In genomic region chr14:60134702-60135101, GRCh38 we compare ENCODE assay signal across 23 cellular contexts. TPM values are rescaled to one million over a fixed set of nuclear protein-coding genes. Genes with fewer than 3 reads are reported as not detected.
DNase-seq lines count a peak whose midpoint lies in the region; ATAC-seq, FAIRE-seq and TF ChIP-seq lines count a peak whose summit lies in the region.
"Had no signal": no experiment of that assay in that cellular context is flagged by ENCODE, and none has a peak within 500 bp of the region (broad histone marks: within the 10 kb centered on the region; RNA-seq: fewer than 3 reads in every experiment).

No MANE protein-coding gene starts in this region.

- no peak overlapping the region for H3K4me3 ChIP-seq in PC-3 (ENCODE audit: low read length)
- H3K4me3 ChIP-seq in bronchial epithelial cell (ENCODE audit: low read depth, low read length) = no peak overlapping the region
- H3K4me3 ChIP-seq in small intestine (ENCODE audit: low read depth in 1 of 2, low read length in 2 of 2) = no peak overlapping the region
- H3K4me3 ChIP-seq in endodermal cell (ENCODE audit: low read length) = no peak overlapping the region
- H3K4me3 ChIP-seq: A549; BLaER1 treated with 17β-estradiol and CSF1 and Interleukin-3, amounts not matched to agents 10 nM and 100 nM; GM23248 had no signal

- H3F3A ChIP-seq in PC-3 (ENCODE audit: low read length, unreplicated experiment) = no peaks in the 10 kb centered on the region

- no peak overlapping the region for H3K4me2 ChIP-seq in PC-3 (ENCODE audit: low read length)
- H3K4me2 ChIP-seq: A549; BLaER1 treated with 17β-estradiol and CSF1 and Interleukin-3, amounts not matched to agents 10 nM and 100 nM had no signal

- H3K79me2 ChIP-seq in PC-3 (ENCODE audit: low read length) = no peaks in the 10 kb centered on the region

- no peaks in the 10 kb centered on the region for H3K9me3 ChIP-seq in PC-3 (ENCODE audit: low read length)
- H3K9me3 ChIP-seq in small intestine (ENCODE audit: control insufficient read depth, low read depth) = no peaks in the 10 kb centered on the region
- H3K9me3 ChIP-seq in endodermal cell (ENCODE audit: control insufficient read depth, low read length) = no peaks in the 10 kb centered on the region
- H3K9me3 ChIP-seq: A549, BE2C had no signal

- intact Hi-C loops in PC-3 (cut with micrococcal nuclease) = no loop called here

- peak; percentile 50 for ATAC-seq in PC-3
- ATAC-seq in foreskin keratinocyte = peak; percentile 59
- no peak for ATAC-seq in HG02840 (IDR thresholded peaks at IDR 0.05; ENCODE audit: low FRiP score, unreplicated experiment)
- ATAC-seq: A549 had no signal

- DNase-seq in PC-3 (no peak), bronchial epithelial cell (ENCODE audit: low read depth) (peak; percentile 18), foreskin keratinocyte (no peak), small intestine (no peak), D341Med (ENCODE audit: low spot score) (no peak), endodermal cell (no peak)
- DNase-seq: 8988T; ACHN; AML-193; BE2C; CD4-positive, alpha-beta T cell; CD8-positive, alpha-beta memory T cell; DMS53; DMS79 treated with DMSO at 0.1 percent for 48 hours; GM23248; H7; HCEC 1CT had no signal

- no peaks in the 10 kb centered on the region for H4K20me1 ChIP-seq in PC-3 (ENCODE audit: low read length)
- H4K20me1 ChIP-seq: BLaER1 treated with 17β-estradiol and CSF1 and Interleukin-3, amounts not matched to agents 10 nM and 100 nM had no signal

- H3K9me3 Mint-ChIP-seq in endodermal cell = no peaks in the 10 kb centered on the region
- H3K9me3 Mint-ChIP-seq: CD14-positive monocyte; CD4-positive, alpha-beta T cell; CD8-positive, alpha-beta memory T cell had no signal

- TF ChIP-seq CTCF in PC-3 (conservative IDR thresholded peaks at IDR 0.05; ENCODE audit: low read depth, low read length) (no peak), bronchial epithelial cell (IDR thresholded peaks at IDR 0.05; ENCODE audit: insufficient read depth, low read length, severe bottlenecking) (no peak), foreskin keratinocyte (conservative IDR thresholded peaks at IDR 0.05) (no peak), endodermal cell (conservative IDR thresholded peaks at IDR 0.05) (no peak)

- POLR2A ChIA-PET in PC-3 (lab: Charles Lee; ENCODE audit: unreplicated experiment) = no interaction called here

- no peaks in the 10 kb centered on the region for H3K27me3 ChIP-seq in PC-3 (ENCODE audit: low read length)
- H3K27me3 ChIP-seq in bronchial epithelial cell (ENCODE audit: control insufficient read depth, insufficient read depth, low read length) = no peaks in the 10 kb centered on the region
- H3K27me3 ChIP-seq in foreskin keratinocyte = no peaks in the 10 kb centered on the region
- H3K27me3 ChIP-seq in small intestine (ENCODE audit: control insufficient read depth in 2 of 2, insufficient read depth in 2 of 2, low read length in 2 of 2) = no peaks in the 10 kb centered on the region
- no peaks in the 10 kb centered on the region for H3K27me3 ChIP-seq in endodermal cell (ENCODE audit: control insufficient read depth, insufficient read depth, low read length, poor library complexity, severe bottlenecking)
- H3K27me3 ChIP-seq: BE2C; BLaER1 treated with 17β-estradiol and CSF1 and Interleukin-3, amounts not matched to agents 10 nM and 100 nM had no signal

- WGBS in small intestine, 3 donors = 92 to 97% (median 96%) methylated on average over 3 of the region's 3 CpGs
- WGBS in endodermal cell (ENCODE audit: insufficient coverage in 1 of 2, insufficient read length in 1 of 2), 2 experiments = 92% methylated on average over 2 of the region's 3 CpGs; no CpG with 5 or more reads in 1 of the 2 experiments

- H3K27me3 Mint-ChIP-seq in endodermal cell (ENCODE audit: insufficient read depth) = no peaks in the 10 kb centered on the region
- H3K27me3 Mint-ChIP-seq: CD4-positive, alpha-beta T cell; CD8-positive, alpha-beta memory T cell had no signal

- FAIRE-seq in bronchial epithelial cell (lab: Jason Lieb, UNC) (no peak), small intestine (lab: Jason Lieb, UNC) (peak; percentile 67)
- FAIRE-seq: A549, GM12892, H1 had no signal

- H3K27ac Mint-ChIP-seq in endodermal cell = no peak overlapping the region
- H3K27ac Mint-ChIP-seq: CD14-positive monocyte; CD4-positive, alpha-beta T cell; CD8-positive, alpha-beta memory T cell had no signal

- H3K27ac ChIP-seq in PC-3 (ENCODE audit: low read length) = no peak overlapping the region
- H3K27ac ChIP-seq in foreskin keratinocyte = no peak overlapping the region
- H3K27ac ChIP-seq in small intestine (ENCODE audit: low read depth in 1 of 2, low read length in 1 of 2) = no peak overlapping the region
- H3K27ac ChIP-seq in endodermal cell (ENCODE audit: low read depth, low read length) = no peak overlapping the region
- H3K27ac ChIP-seq: A549; BLaER1 treated with 17β-estradiol and CSF1 and Interleukin-3, amounts not matched to agents 10 nM and 100 nM; GM23248 had no signal

- H3K36me3 Mint-ChIP-seq in endodermal cell (ENCODE audit: low read depth) = peaks cover 36% of the 10 kb centered on the region

- H3K4me1 ChIP-seq in PC-3 (ENCODE audit: insufficient read depth, low read length) = no peaks in the 10 kb centered on the region
- peaks cover 7% of the 10 kb centered on the region for H3K4me1 ChIP-seq in foreskin keratinocyte
- no peaks in the 10 kb centered on the region for H3K4me1 ChIP-seq in small intestine (ENCODE audit: control insufficient read depth in 2 of 2, insufficient read depth in 1 of 2, low read depth in 1 of 2, low read length in 1 of 2)
- no peaks in the 10 kb centered on the region for H3K4me1 ChIP-seq in endodermal cell (ENCODE audit: control insufficient read depth, insufficient read depth, low read length)
- H3K4me1 ChIP-seq: A549, BE2C had no signal

- H2AFZ ChIP-seq in PC-3 (ENCODE audit: low read length) = no peak overlapping the region
- H2AFZ ChIP-seq: GM23248 had no signal

- H3K9ac ChIP-seq in PC-3 (ENCODE audit: low read length) = no peak overlapping the region
- H3K9ac ChIP-seq in endodermal cell (ENCODE audit: extremely low read depth, low read length, poor library complexity, severe bottlenecking) = no peak overlapping the region
- H3K9ac ChIP-seq: BLaER1 treated with 17β-estradiol and CSF1 and Interleukin-3, amounts not matched to agents 10 nM and 100 nM; GM23248 had no signal

- peaks cover 7% of the 10 kb centered on the region for H3K4me1 Mint-ChIP-seq in endodermal cell
- H3K4me1 Mint-ChIP-seq: CD14-positive monocyte had no signal

- BruUV-seq in PC-3 (replicated peaks; lab: Mats Ljungman, UMichigan) = no TSS peak

- H3K9me2 ChIP-seq in PC-3 (replicated peaks; ENCODE audit: low read length) = no peaks in the 10 kb centered on the region

- no peak overlapping the region for H3K4me3 Mint-ChIP-seq in endodermal cell
- H3K4me3 Mint-ChIP-seq: CD14-positive monocyte; CD4-positive, alpha-beta T cell; CD8-positive, alpha-beta memory T cell had no signal

- CTCF ChIA-PET in PC-3 (lab: Charles Lee) = no interaction called here

- peaks cover 12% of the 10 kb centered on the region for H3K36me3 ChIP-seq in PC-3 (ENCODE audit: low read depth, low read length)
- H3K36me3 ChIP-seq in bronchial epithelial cell (ENCODE audit: control insufficient read depth, insufficient read depth, low read length) = no peaks in the 10 kb centered on the region
- no peaks in the 10 kb centered on the region for H3K36me3 ChIP-seq in small intestine (ENCODE audit: control insufficient read depth in 2 of 2, insufficient read depth in 2 of 2, low read length in 2 of 2)
- H3K36me3 ChIP-seq in endodermal cell (ENCODE audit: control insufficient read depth, insufficient read depth, low read length) = peaks cover 56% of the 10 kb centered on the region

RNA-seq across cellular contexts. Expression of gene DHRS7, which starts 30.5 kb away (rescaled TPM):
- total RNA-seq in PC-3 (2014; rRNA removed) (236 and 266 TPM in 2 replicates), bronchial epithelial cell (202 and 211 TPM in 2 replicates), foreskin keratinocyte (69.9 and 79.5 TPM in 2 replicates), endodermal cell (10 to 100 TPM; 37.7 to 42.8 TPM)
- polyA plus RNA-seq in foreskin keratinocyte (78.1 and 85.9 TPM in 2 replicates), small intestine (100 to 1,000 TPM in 1 of 3 donors, 10 to 100 TPM in 2; 78.7 to 165 (median 99.2) TPM)
- 38.6 TPM for polyA plus RNA-seq in endodermal cell (2013, experiment 1 of 2)
- 36.3 TPM for polyA plus RNA-seq in endodermal cell (2013, experiment 2 of 2)

RNA-seq across cellular contexts. Expression of gene PCNX4, which starts 43.0 kb away (rescaled TPM):
- total RNA-seq in PC-3 (2014; rRNA removed) (117 and 151 TPM in 2 replicates), bronchial epithelial cell (24.7 and 39.8 TPM in 2 replicates), foreskin keratinocyte (43.3 and 43.9 TPM in 2 replicates), endodermal cell (10 to 100 TPM; 61.1 to 74.3 TPM)
- polyA plus RNA-seq in foreskin keratinocyte (20.5 and 23.1 TPM in 2 replicates), small intestine (1 to 10 TPM; 3.0 to 9.8 (median 8.3) TPM)
- 82.0 TPM for polyA plus RNA-seq in endodermal cell (2013, experiment 1 of 2)
- 79.0 TPM for polyA plus RNA-seq in endodermal cell (2013, experiment 2 of 2)
